In genomic region chr1:25669781-25670567, GRCh38 we compare ENCODE assay signal across 20 cellular contexts. TPM values are rescaled to one million over a fixed set of nuclear protein-coding genes. Genes with fewer than 3 reads are reported as not detected.
DNase-seq lines count a peak whose midpoint lies in the region; ATAC-seq and TF ChIP-seq lines count a peak whose summit lies in the region.
"Had no signal": no experiment of that assay in that cellular context is flagged by ENCODE, and none has a peak within 500 bp of the region (broad histone marks: within the 10 kb centered on the region; RNA-seq: fewer than 3 reads in every experiment).

No MANE protein-coding gene starts in this region.

- CTCF ChIA-PET in IMR-90 (lab: Yijun Ruan, JAX): interaction anchor here (0.9 kb wide), 1 partner anchor 11 kb away, joined by 4 read pairs; no protein-coding TSS in a partner anchor

- no peak overlapping the region for H4K8ac ChIP-seq in IMR-90 (ENCODE audit: low read depth in 2 of 2, low read length in 2 of 2)

- H2AK5ac ChIP-seq in IMR-90 (ENCODE audit: low read depth, low read length): peak overlapping the region; percentile 29; the same call in 1 of the 2 replicates

- dilution Hi-C loops in IMR-90 (cut with HindIII; ENCODE audit: low sequenced_read_pairs, unreplicated experiment): no loop called here

- peaks cover 2% of the 10 kb centered on the region; the same call in 1 of the 2 replicates for H3K36me3 ChIP-seq in IMR-90 (ENCODE audit: control insufficient read depth, insufficient read depth, low read length)
- no peaks in the 10 kb centered on the region for H3K36me3 ChIP-seq in WERI-Rb-1
- no peaks in the 10 kb centered on the region for H3K36me3 ChIP-seq in upper lobe of right lung

- no peak for DNase-seq in IMR-90
- peak; percentile 72 for DNase-seq in WERI-Rb-1
- no peak for DNase-seq in naive thymus-derived CD8-positive, alpha-beta T cell
- DNase-seq in upper lobe of right lung: peak; percentile 12
- DNase-seq in kidney glomerular epithelial cell (lab: John Stamatoyannopoulos, UW): no peak
- DNase-seq in NCI-H510A treated with DMSO at 0.1 percent for 48 hours (lab: John Stamatoyannopoulos, UW): no peak
- no peak for DNase-seq in KG1 (lab: John Stamatoyannopoulos, UW)
- DNase-seq: ACHN, C1 segment of cervical spinal cord, DMS 273 treated with DMSO at 0.1 percent for 48 hours, DND-41, HCEC 1CT, MM.1S, NCI-H1092, NCI-H146, NCI-H2029 treated with DMSO at 0.1 percent for 48 hours, NCI-H2171, NCI-H526 treated with DMSO at 0.1 percent for 48 hours, SJCRH30 had no signal

- no peak overlapping the region for H3K4me3 ChIP-seq in IMR-90 (ENCODE audit: insufficient read depth, low read depth, low read length)
- H3K4me3 ChIP-seq in WERI-Rb-1 (ENCODE audit: low read depth, low read length): no peak overlapping the region
- no peak overlapping the region for H3K4me3 ChIP-seq in upper lobe of right lung
- H3K4me3 ChIP-seq: SJCRH30 had no signal

- H2BK15ac ChIP-seq in IMR-90 (ENCODE audit: low read depth, low read length): peak overlapping the region; percentile 10; the same call in 1 of the 3 replicates

- no peak for ATAC-seq in IMR-90 (ENCODE audit: low read depth)
- no peak for ATAC-seq in naive thymus-derived CD8-positive, alpha-beta T cell
- ATAC-seq in upper lobe of right lung: no peak
- ATAC-seq: Panc1 had no signal

- TF ChIP-seq RAD21 in IMR-90 (IDR thresholded peaks at IDR 0.05; ENCODE audit: low read length): no peak

- H3K27me3 ChIP-seq in IMR-90 (ENCODE audit: control insufficient read depth, insufficient read depth, low read length): no peaks in the 10 kb centered on the region
- no peaks in the 10 kb centered on the region for H3K27me3 ChIP-seq in WERI-Rb-1 (ENCODE audit: insufficient read depth, low read depth, severe bottlenecking)
- H3K27me3 ChIP-seq in upper lobe of right lung: no peaks in the 10 kb centered on the region
- H3K27me3 ChIP-seq: SJCRH30 had no signal

- in situ Hi-C loops in IMR-90 (cut with MboI; ENCODE audit: low sequenced_read_pairs): no loop called here

- no peak overlapping the region for H4K91ac ChIP-seq in IMR-90 (ENCODE audit: insufficient read depth, low read depth, low read length)

- no peak overlapping the region for H3K9ac ChIP-seq in IMR-90 (ENCODE audit: low read depth, low read length)

- peak overlapping the region in 1 of 10 donors; percentile 11 for H3K4me3 Mint-ChIP-seq in naive thymus-derived CD8-positive, alpha-beta T cell

- H3K4me2 ChIP-seq in IMR-90 (ENCODE audit: low read depth, low read length): no peak overlapping the region; the same call in 1 of the 2 replicates

- H3K4ac ChIP-seq in IMR-90 (ENCODE audit: low read depth, low read length): no peak overlapping the region

- no peak overlapping the region for H2BK5ac ChIP-seq in IMR-90 (ENCODE audit: low read depth, low read length, poor library complexity, severe bottlenecking)

- H3K79me1 ChIP-seq in IMR-90 (ENCODE audit: low read depth in 1 of 2, low read length in 2 of 2): peaks cover 0 to 6% of the 10 kb centered on the region in 2 experiments; a peak in 1 of 4 replicates

- no peak overlapping the region for H3K23ac ChIP-seq in IMR-90 (ENCODE audit: low read depth, low read length)

- TF ChIP-seq CTCF in IMR-90 (conservative IDR thresholded peaks at IDR 0.05; ENCODE audit: low read depth, low read length) (no peak), WERI-Rb-1 (IDR thresholded peaks at IDR 0.05; ENCODE audit: low read depth, low read length) (no peak), upper lobe of right lung (IDR thresholded peaks at IDR 0.05) (no peak)

- peak overlapping the region in 8 of 10 donors; percentile 41 to 96 (median 74) for H3K27ac Mint-ChIP-seq in naive thymus-derived CD8-positive, alpha-beta T cell

- H3K4me1 ChIP-seq in IMR-90 (ENCODE audit: control insufficient read depth, insufficient read depth, low read length) (peaks cover 12% of the 10 kb centered on the region; the same call in 1 of the 2 replicates), upper lobe of right lung (peaks cover 5% of the 10 kb centered on the region)

- no peak overlapping the region for H3K14ac ChIP-seq in IMR-90 (replicated peaks; ENCODE audit: low read depth, low read length)

- H3K27ac ChIP-seq in IMR-90 (ENCODE audit: insufficient read depth, low read length) (no peak overlapping the region; the same call in 1 of the 2 replicates), WERI-Rb-1 (peak overlapping the region; percentile 60), upper lobe of right lung (no peak overlapping the region)
- H3K27ac ChIP-seq: SJCRH30 had no signal

- POLR2A ChIA-PET in IMR-90 (lab: Charles Lee; ENCODE audit: unreplicated experiment): no interaction called here
- POLR2A ChIA-PET in naive thymus-derived CD8-positive, alpha-beta T cell (lab: Charles Lee): interaction anchor here (1.0 to 1.5 kb wide), 5 partner anchors 28 to 105 kb away, joined by 3 to 7 read pairs (median 4); no protein-coding TSS in a partner anchor

- H2AFZ ChIP-seq in IMR-90 (replicated peaks; ENCODE audit: low read length, poor library complexity): no peak overlapping the region

- peaks cover 52 to 93% (median 88%) of the 10 kb centered on the region in 4 donors for H3K4me1 Mint-ChIP-seq in naive thymus-derived CD8-positive, alpha-beta T cell

- H2BK120ac ChIP-seq in IMR-90 (ENCODE audit: low read depth, low read length): peak overlapping the region; percentile 13

- no peaks in the 10 kb centered on the region for H3K9me3 Mint-ChIP-seq in naive thymus-derived CD8-positive, alpha-beta T cell

- no peak overlapping the region for H3K56ac ChIP-seq in IMR-90 (ENCODE audit: extremely low read depth, insufficient read depth, low read length)

- H2BK20ac ChIP-seq in IMR-90 (ENCODE audit: low read depth, low read length): no peak overlapping the region

- peaks cover 11% of the 10 kb centered on the region for H3K9me1 ChIP-seq in IMR-90 (ENCODE audit: insufficient read depth, low read length)

- H3K27me3 Mint-ChIP-seq in naive thymus-derived CD8-positive, alpha-beta T cell: no peaks in the 10 kb centered on the region

- no peak overlapping the region for H2AK9ac ChIP-seq in IMR-90 (replicated peaks; ENCODE audit: low read depth, low read length, poor library complexity)

- H4K20me1 ChIP-seq in IMR-90 (ENCODE audit: insufficient read depth, low read length): peaks cover 13% of the 10 kb centered on the region; the same call in 1 of the 2 replicates

- no peak overlapping the region; the same call in 1 of the 2 replicates for H3K18ac ChIP-seq in IMR-90 (ENCODE audit: low read depth, low read length)

- no peak for TF ChIP-seq POLR2A in IMR-90 (IDR thresholded peaks at IDR 0.05; ENCODE audit: low read depth, low read length)

- intact Hi-C loops in IMR-90 (cut with micrococcal nuclease) (loop anchor here (5.0 kb wide), 1 partner anchor 53 kb away; the partner anchor contains the start of gene MAN1C1), upper lobe of right lung (cut with DNase I) (no loop called here)

- peaks cover 0 to 14% (median 4%) of the 10 kb centered on the region in 3 donors for H3K36me3 Mint-ChIP-seq in naive thymus-derived CD8-positive, alpha-beta T cell

- WGBS in IMR-90 (ENCODE audit: extremely low coverage in 2 of 2, insufficient read length in 1 of 2), 2 experiments: no CpG with 5 or more reads among the region's 4 CpGs

- BruUV-seq in IMR-90 (replicated peaks; lab: Mats Ljungman, UMichigan): no TSS peak

- peaks cover 10% of the 10 kb centered on the region; the same call in 1 of the 2 replicates for H3K9me3 ChIP-seq in IMR-90 (ENCODE audit: control insufficient read depth, insufficient read depth, low read length)
- peaks cover 8% of the 10 kb centered on the region for H3K9me3 ChIP-seq in WERI-Rb-1 (ENCODE audit: severe bottlenecking)
- H3K9me3 ChIP-seq in upper lobe of right lung: no peaks in the 10 kb centered on the region
- H3K9me3 ChIP-seq: SJCRH30 had no signal

- no peak overlapping the region for H4K5ac ChIP-seq in IMR-90 (ENCODE audit: low read depth, low read length)

TF ChIP-seq in IMR-90, 13 proteins besides CTCF, POLR2A, EP300 and RAD21:
- TF ChIP-seq MAZ (IDR thresholded peaks at IDR 0.05; ENCODE audit: borderline replicate concordance, low read depth, low read length) (no peak), ELK1 (IDR thresholded peaks at IDR 0.05; ENCODE audit: borderline replicate concordance, low read depth, low read length) (no peak), NFE2L2 (IDR thresholded peaks at IDR 0.05; ENCODE audit: low read depth, low read length) (no peak), RCOR1 (IDR thresholded peaks at IDR 0.05; ENCODE audit: insufficient replicate concordance, low read length) (no peak), CEBPB (IDR thresholded peaks at IDR 0.05; ENCODE audit: low read depth, low read length) (no peak), SMC3 (IDR thresholded peaks at IDR 0.05; ENCODE audit: low read depth, low read length) (no peak), BHLHE40 (IDR thresholded peaks at IDR 0.05; ENCODE audit: low read depth, low read length) (no peak), MAFK (IDR thresholded peaks at IDR 0.05; ENCODE audit: low read depth, low read length) (no peak), RFX5 (IDR thresholded peaks at IDR 0.05; ENCODE audit: low read depth, low read length) (no peak)

RNA-seq across cellular contexts. Expression of gene MAN1C1, which starts 53.4 kb away (rescaled TPM):
- total RNA-seq in IMR-90 (2012; rRNA removed) (2.5 and 3.2 TPM in 2 replicates), upper lobe of right lung (19.7 TPM)
- polyA plus RNA-seq in IMR-90 (2012; rRNA removed): 9.6 and 11.3 TPM in 2 replicates
- polyA plus RNA-seq in IMR-90 (2012; cell fraction: cytosol; rRNA removed): 9.4 and 14.0 TPM in 2 replicates
- polyA plus RNA-seq in IMR-90 (2012; cell fraction: nucleus; rRNA removed; ENCODE audit: low replicate concordance): 9.7 and 11.2 TPM in 2 replicates
- 10 to 100 TPM; 46.0 to 47.2 TPM for total RNA-seq in naive thymus-derived CD8-positive, alpha-beta T cell
- polyA plus RNA-seq in naive thymus-derived CD8-positive, alpha-beta T cell: 10 to 100 TPM; 11.3 to 48.3 (median 11.7) TPM

Comparison
In these comparisons a context has a peak if more than half of its experiments do, and no peak if none do; other contexts are left out.
1. DNase-seq: peak in WERI-Rb-1 (single experiment) and upper lobe of right lung (single experiment); none in IMR-90 (single experiment), naive thymus-derived CD8-positive, alpha-beta T cell (0 of 10), kidney glomerular epithelial cell (single experiment), NCI-H510A treated with DMSO at 0.1 percent for 48 hours (single experiment) and KG1 (single experiment).